In the genomic region with DNA sequence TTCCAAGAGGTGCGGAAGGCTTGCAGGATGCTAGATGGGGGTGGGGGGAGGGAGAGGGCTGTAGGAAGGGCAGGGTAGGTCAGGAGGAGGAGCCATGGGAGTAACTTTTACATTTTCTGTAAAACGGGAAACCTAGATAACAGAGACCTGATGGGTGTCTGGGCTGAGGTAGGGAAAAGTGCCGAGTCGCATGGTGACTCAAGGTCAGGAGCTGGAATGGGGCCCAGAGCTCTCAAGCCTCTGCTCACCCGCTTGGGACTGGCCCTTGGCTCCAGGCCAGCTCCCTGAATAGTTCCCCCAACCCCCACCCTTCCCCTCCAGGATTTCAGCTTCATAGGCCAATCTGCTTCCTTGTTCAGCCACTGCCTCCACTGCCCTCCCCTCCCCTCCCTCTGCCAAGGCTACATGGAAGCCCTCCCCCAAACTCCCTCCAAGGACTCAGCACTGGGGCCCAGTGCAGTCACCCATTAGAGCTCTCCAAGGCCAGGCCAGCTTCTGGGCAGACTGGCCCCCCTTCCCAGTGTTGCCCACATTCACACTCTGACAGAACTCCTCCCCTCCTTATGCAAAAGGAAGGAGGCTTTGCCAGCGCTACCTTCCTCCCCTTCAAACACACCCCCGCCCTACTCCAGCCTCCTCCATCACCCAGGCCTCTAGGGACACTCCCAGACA, we compare ENCODE assay signal across 9 cellular contexts. TPM values are rescaled to one million over a fixed set of nuclear protein-coding genes. Genes with fewer than 3 reads are reported as not detected.
DNase-seq lines count a peak whose midpoint lies in the region; FAIRE-seq and TF ChIP-seq lines count a peak whose summit lies in the region.
"Had no signal": no experiment of that assay in that cellular context is flagged by ENCODE, and none has a peak within 500 bp of the region (broad histone marks: within the 10 kb centered on the region; RNA-seq: fewer than 3 reads in every experiment).

No MANE protein-coding gene starts in this region.

- no peak for TF ChIP-seq CTCF in astrocyte of the cerebellum (IDR thresholded peaks at IDR 0.05; ENCODE audit: low read depth, low read length, missing control alignments)

- FAIRE-seq in HTR-8/SVneo (lab: Jason Lieb, UNC), result no peak

- H3K4me3 ChIP-seq in astrocyte of the cerebellum (ENCODE audit: low read depth, low read length), result no peak overlapping the region

- in situ Hi-C loops in astrocyte of the cerebellum (cut with HindIII; ENCODE audit: low sequenced_read_pairs), result no loop called here

- DNase-seq in A172 (ENCODE audit: low spot score), result peak; percentile 78
- DNase-seq in HTR-8/SVneo (ENCODE audit: insufficient read length, low spot score), result peak; percentile 21
- peak; percentile 34 for DNase-seq in astrocyte of the cerebellum (ENCODE audit: low read depth)
- DNase-seq in inferior parietal cortex (ENCODE audit: extremely low spot score), result peak; percentile 39
- DNase-seq in stromal cell of bone marrow (ENCODE audit: low read depth), result peak; percentile 51
- no peak for DNase-seq in activated effector memory CD4-positive, alpha-beta T cell treated with Interleukin-2 at 50 U/mL for 16 hours
- no peak for DNase-seq in activated T-cell treated with anti-CD3 and anti-CD28 coated beads, Interleukin-2, amount 50 U/mL, for 1 hour
- no peak for DNase-seq in ecto neural progenitor cell (ENCODE audit: low spot score)
- DNase-seq: activated B cell treated with CpG ODN at 0.5 μM for 24 hours had no signal

RNA-seq across cellular contexts. Expression of gene TSC22D3, which starts 43.6 kb away (rescaled TPM):
- 6.9 and 7.7 TPM in 2 replicates for total RNA-seq in A172 (2014; rRNA removed; shearing (Covaris generic))

RNA-seq across cellular contexts. Expression of gene NCBP2L, which starts 45.6 kb away (rescaled TPM):
- total RNA-seq in A172 (2014; rRNA removed; shearing (Covaris generic)), result not detected in 2 replicates
- total RNA-seq: activated B cell treated with CpG ODN at 0.5 μM for 24 hours had no signal

Comparison
In these comparisons a context has a peak if more than half of its experiments do, and no peak if none do; other contexts are left out.
1. DNase-seq: peak in A172 (single experiment), HTR-8/SVneo (single experiment), astrocyte of the cerebellum (single experiment), inferior parietal cortex (single experiment) and stromal cell of bone marrow (single experiment); none in activated effector memory CD4-positive, alpha-beta T cell treated with Interleukin-2 at 50 U/mL for 16 hours (single experiment), activated T-cell treated with anti-CD3 and anti-CD28 coated beads, Interleukin-2, amount 50 U/mL, for 1 hour (single experiment) and ecto neural progenitor cell (single experiment).